Comparison of ENCODE assay signal across 1 cellular context in the genomic region with DNA sequence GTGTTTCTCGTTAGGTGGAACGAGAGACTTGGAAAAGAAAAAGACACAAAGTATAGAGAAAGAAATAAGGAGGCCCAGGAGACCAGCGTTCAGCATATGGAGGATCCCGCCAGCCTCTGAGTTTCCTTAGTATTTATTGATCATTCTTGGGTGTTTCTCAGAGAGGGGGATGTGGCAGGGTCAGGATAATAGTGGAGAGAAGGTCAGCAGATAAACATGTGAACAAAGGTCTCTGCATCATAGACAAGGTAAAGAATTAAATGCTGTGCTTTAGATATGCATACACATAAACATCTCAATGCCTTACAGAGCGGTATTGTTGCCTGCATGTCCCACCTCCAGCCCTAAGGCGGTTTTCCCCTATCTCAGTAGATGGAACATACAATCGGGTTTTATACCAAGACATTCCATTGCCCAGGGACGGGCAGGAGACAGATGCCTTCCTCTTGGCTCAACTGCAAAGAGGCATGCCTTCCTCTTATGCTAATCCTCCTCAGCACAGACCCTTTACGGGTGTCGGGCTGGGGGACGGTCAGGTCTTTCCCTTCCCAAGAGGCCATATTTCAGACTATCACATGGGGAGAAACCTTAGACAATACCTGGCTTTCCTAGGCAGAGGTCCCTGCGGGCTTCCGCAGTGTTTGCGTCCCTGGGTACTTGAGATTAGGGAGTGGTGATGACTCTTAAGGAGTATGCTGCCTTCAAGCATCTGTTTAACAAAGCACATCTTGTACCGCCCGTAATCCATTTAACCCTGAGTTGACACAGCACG.
TF ChIP-seq lines count a peak whose summit lies in the region.
"Not testable (repeated sequence)": the region's sequence is repeated elsewhere in the genome, so short reads cannot be mapped to it uniquely, and the experiment has no call there.

No MANE protein-coding gene starts in this region.

TF ChIP-seq in HepG2, 621 proteins besides CTCF, POLR2A, EP300 and RAD21:
- TF ChIP-seq ARID4A (CRISPR knock-in tag; IDR thresholded peaks at IDR 0.05; ENCODE audit: borderline replicate concordance) = peak; percentile 55; the same call in 1 of the 2 replicates
- TF ChIP-seq ZMYM4 (CRISPR knock-in tag; IDR thresholded peaks at IDR 0.05) = 0 out of 2 replicates have a peak, but pooled peaks have one; percentile 11
- TF ChIP-seq ZNF652 (CRISPR knock-in tag; IDR thresholded peaks at IDR 0.05; ENCODE audit: borderline replicate concordance, low read depth) = peak; percentile 88
- TF ChIP-seq, protein P1, sequence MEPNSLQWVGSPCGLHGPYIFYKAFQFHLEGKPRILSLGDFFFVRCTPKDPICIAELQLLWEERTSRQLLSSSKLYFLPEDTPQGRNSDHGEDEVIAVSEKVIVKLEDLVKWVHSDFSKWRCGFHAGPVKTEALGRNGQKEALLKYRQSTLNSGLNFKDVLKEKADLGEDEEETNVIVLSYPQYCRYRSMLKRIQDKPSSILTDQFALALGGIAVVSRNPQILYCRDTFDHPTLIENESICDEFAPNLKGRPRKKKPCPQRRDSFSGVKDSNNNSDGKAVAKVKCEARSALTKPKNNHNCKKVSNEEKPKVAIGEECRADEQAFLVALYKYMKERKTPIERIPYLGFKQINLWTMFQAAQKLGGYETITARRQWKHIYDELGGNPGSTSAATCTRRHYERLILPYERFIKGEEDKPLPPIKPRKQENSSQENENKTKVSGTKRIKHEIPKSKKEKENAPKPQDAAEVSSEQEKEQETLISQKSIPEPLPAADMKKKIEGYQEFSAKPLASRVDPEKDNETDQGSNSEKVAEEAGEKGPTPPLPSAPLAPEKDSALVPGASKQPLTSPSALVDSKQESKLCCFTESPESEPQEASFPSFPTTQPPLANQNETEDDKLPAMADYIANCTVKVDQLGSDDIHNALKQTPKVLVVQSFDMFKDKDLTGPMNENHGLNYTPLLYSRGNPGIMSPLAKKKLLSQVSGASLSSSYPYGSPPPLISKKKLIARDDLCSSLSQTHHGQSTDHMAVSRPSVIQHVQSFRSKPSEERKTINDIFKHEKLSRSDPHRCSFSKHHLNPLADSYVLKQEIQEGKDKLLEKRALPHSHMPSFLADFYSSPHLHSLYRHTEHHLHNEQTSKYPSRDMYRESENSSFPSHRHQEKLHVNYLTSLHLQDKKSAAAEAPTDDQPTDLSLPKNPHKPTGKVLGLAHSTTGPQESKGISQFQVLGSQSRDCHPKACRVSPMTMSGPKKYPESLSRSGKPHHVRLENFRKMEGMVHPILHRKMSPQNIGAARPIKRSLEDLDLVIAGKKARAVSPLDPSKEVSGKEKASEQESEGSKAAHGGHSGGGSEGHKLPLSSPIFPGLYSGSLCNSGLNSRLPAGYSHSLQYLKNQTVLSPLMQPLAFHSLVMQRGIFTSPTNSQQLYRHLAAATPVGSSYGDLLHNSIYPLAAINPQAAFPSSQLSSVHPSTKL (CRISPR knock-in tag; IDR thresholded peaks at IDR 0.05) = peak; percentile 66; the same call in 1 of the 2 replicates
- TF ChIP-seq, protein P2, sequence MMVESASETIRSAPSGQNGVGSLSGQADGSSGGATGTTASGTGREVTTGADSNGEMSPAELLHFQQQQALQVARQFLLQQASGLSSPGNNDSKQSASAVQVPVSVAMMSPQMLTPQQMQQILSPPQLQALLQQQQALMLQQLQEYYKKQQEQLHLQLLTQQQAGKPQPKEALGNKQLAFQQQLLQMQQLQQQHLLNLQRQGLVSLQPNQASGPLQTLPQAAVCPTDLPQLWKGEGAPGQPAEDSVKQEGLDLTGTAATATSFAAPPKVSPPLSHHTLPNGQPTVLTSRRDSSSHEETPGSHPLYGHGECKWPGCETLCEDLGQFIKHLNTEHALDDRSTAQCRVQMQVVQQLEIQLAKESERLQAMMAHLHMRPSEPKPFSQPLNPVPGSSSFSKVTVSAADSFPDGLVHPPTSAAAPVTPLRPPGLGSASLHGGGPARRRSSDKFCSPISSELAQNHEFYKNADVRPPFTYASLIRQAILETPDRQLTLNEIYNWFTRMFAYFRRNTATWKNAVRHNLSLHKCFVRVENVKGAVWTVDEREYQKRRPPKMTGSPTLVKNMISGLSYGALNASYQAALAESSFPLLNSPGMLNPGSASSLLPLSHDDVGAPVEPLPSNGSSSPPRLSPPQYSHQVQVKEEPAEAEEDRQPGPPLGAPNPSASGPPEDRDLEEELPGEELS (CRISPR knock-in tag; IDR thresholded peaks at IDR 0.05) = 0 out of 2 replicates have a peak, but pooled peaks have one; percentile 22
- TF ChIP-seq TFE3 (CRISPR knock-in tag; IDR thresholded peaks at IDR 0.05) = 0 out of 2 replicates have a peak, but pooled peaks have one; percentile 34
- TF ChIP-seq HOXA3 (CRISPR knock-in tag; IDR thresholded peaks at IDR 0.05) = 0 out of 2 replicates have a peak, but pooled peaks have one; percentile 31
- TF ChIP-seq ARNTL (CRISPR knock-in tag; IDR thresholded peaks at IDR 0.05) = peak; percentile 69; the same call in 1 of the 2 replicates
- TF ChIP-seq NR2F6 (IDR thresholded peaks at IDR 0.05); HNF1A (CRISPR knock-in tag; IDR thresholded peaks at IDR 0.05; ENCODE audit: borderline replicate concordance): not testable (repeated sequence)
- peak; percentile 28; the same call in 1 of the 2 replicates for TF ChIP-seq NR2F6 (CRISPR knock-in tag; IDR thresholded peaks at IDR 0.05)
- peak; percentile 33; the same call in 1 of the 2 replicates for TF ChIP-seq ZNF574 (CRISPR knock-in tag; IDR thresholded peaks at IDR 0.05)
- TF ChIP-seq GATAD2A (CRISPR knock-in tag; IDR thresholded peaks at IDR 0.05) = peak; percentile 50
- 0 out of 2 replicates have a peak, but pooled peaks have one; percentile 41 for TF ChIP-seq HNF1A (IDR thresholded peaks at IDR 0.05; ENCODE audit: low read depth)
- 0 out of 2 replicates have a peak, but pooled peaks have one; percentile 29 for TF ChIP-seq ZNF788 (CRISPR knock-in tag; IDR thresholded peaks at IDR 0.05; ENCODE audit: borderline replicate concordance)
- TF ChIP-seq TFDP2 (CRISPR knock-in tag; IDR thresholded peaks at IDR 0.05) = 0 out of 2 replicates have a peak, but pooled peaks have one; percentile 28
- TF ChIP-seq FOXA3 (CRISPR knock-in tag; IDR thresholded peaks at IDR 0.05) = peak; percentile 22; the same call in 1 of the 2 replicates
- peak; percentile 31; the same call in 1 of the 2 replicates for TF ChIP-seq SALL1 (CRISPR knock-in tag; IDR thresholded peaks at IDR 0.05)
- TF ChIP-seq SAP130 (CRISPR knock-in tag; IDR thresholded peaks at IDR 0.05; ENCODE audit: low read depth) = peak; percentile 65
- TF ChIP-seq SETDB1 (CRISPR knock-in tag; IDR thresholded peaks at IDR 0.05; ENCODE audit: borderline replicate concordance) = 0 out of 2 replicates have a peak, but pooled peaks have one; percentile 31
- TF ChIP-seq RARA (CRISPR knock-in tag; IDR thresholded peaks at IDR 0.05) = 0 out of 2 replicates have a peak, but pooled peaks have one; percentile 26
- TF ChIP-seq MIXL1 (CRISPR knock-in tag; IDR thresholded peaks at IDR 0.05) = 0 out of 2 replicates have a peak, but pooled peaks have one; percentile 35
- TF ChIP-seq ZNF143 (CRISPR knock-in tag; IDR thresholded peaks at IDR 0.05) = 0 out of 2 replicates have a peak, but pooled peaks have one; percentile 25
TF ChIP-seq in HepG2: peak in this region for 21; not testable (repeated sequence) for 600.
